10 cellular contexts compared by ENCODE assay signal in genomic region chr11:63901660-63902059, GRCh38. TPM values are rescaled to one million over a fixed set of nuclear protein-coding genes. Genes with fewer than 3 reads are reported as not detected.
DNase-seq lines count a peak whose midpoint lies in the region; ATAC-seq, FAIRE-seq and TF ChIP-seq lines count a peak whose summit lies in the region.
"Had no signal": no experiment of that assay in that cellular context is flagged by ENCODE, and none has a peak within 500 bp of the region (broad histone marks: within the 10 kb centered on the region; RNA-seq: fewer than 3 reads in every experiment).

No MANE protein-coding gene starts in this region.

- H3K9ac ChIP-seq in DND-41 (ENCODE audit: low read depth, low read length) (no peak overlapping the region), KMS-11 (no peak overlapping the region), astrocyte (ENCODE audit: low read length) (no peak overlapping the region), liver (ENCODE audit: low read depth in 1 of 2, low read length in 2 of 2) (no peak overlapping the region)

- H3K27me3 ChIP-seq in DND-41 (ENCODE audit: insufficient read depth, low read length, poor library complexity), result no peaks in the 10 kb centered on the region
- no peaks in the 10 kb centered on the region for H3K27me3 ChIP-seq in KMS-11 (ENCODE audit: insufficient read depth, low read depth)
- no peaks in the 10 kb centered on the region for H3K27me3 ChIP-seq in astrocyte (ENCODE audit: insufficient read depth, low read length)
- no peaks in the 10 kb centered on the region for H3K27me3 ChIP-seq in liver (ENCODE audit: control insufficient read depth in 4 of 4, insufficient read depth in 4 of 4, low read length in 3 of 4)
- H3K27me3 ChIP-seq in aorta (ENCODE audit: control insufficient read depth in 1 of 2, insufficient read depth in 2 of 2, low read length in 1 of 2), result no peaks in the 10 kb centered on the region
- H3K27me3 ChIP-seq: heart right ventricle had no signal

- no peak overlapping the region for H3K4me3 Mint-ChIP-seq in astrocyte (ENCODE audit: unreplicated experiment)

- no peak overlapping the region for H3K27ac ChIP-seq in DND-41 (ENCODE audit: low read length)
- H3K27ac ChIP-seq in KMS-11, result no peak overlapping the region
- H3K27ac ChIP-seq in astrocyte (ENCODE audit: low read depth, low read length), result no peak overlapping the region
- no peak overlapping the region for H3K27ac ChIP-seq in liver (ENCODE audit: low read depth in 1 of 2, low read length in 2 of 2)
- H3K27ac ChIP-seq in aorta (ENCODE audit: low read depth in 1 of 2, low read length in 2 of 2), result no peak overlapping the region
- H3K27ac ChIP-seq: heart right ventricle had no signal

- ATAC-seq in DND-41 (ENCODE audit: insufficient read depth, low read depth), result no peak
- no peak for ATAC-seq in aorta (ENCODE audit: low FRiP score)
- no peak for ATAC-seq in HG03135 (IDR thresholded peaks at IDR 0.05; ENCODE audit: unreplicated experiment)
- ATAC-seq: heart right ventricle had no signal

- H3K4me1 Mint-ChIP-seq in astrocyte (ENCODE audit: low read depth, unreplicated experiment), result peaks cover 8% of the 10 kb centered on the region

- H3K36me3 ChIP-seq in DND-41 (ENCODE audit: insufficient read depth, low read length) (peaks cover 92% of the 10 kb centered on the region), KMS-11 (ENCODE audit: insufficient read depth) (no peaks in the 10 kb centered on the region; the same call in 1 of the 2 replicates), astrocyte (ENCODE audit: insufficient read depth, low read length) (peaks cover 36% of the 10 kb centered on the region), liver (ENCODE audit: control insufficient read depth in 4 of 4, insufficient read depth in 3 of 4, low read depth in 1 of 4, low read length in 3 of 4) (peaks cover 13 to 80% (median 72%) of the 10 kb centered on the region in 4 donors), aorta (ENCODE audit: control insufficient read depth in 1 of 2, insufficient read depth in 2 of 2, low read length in 1 of 2) (peaks cover 11 to 12% of the 10 kb centered on the region in 2 donors)

- no peak for FAIRE-seq in astrocyte (lab: Jason Lieb, UNC)

- DNase-seq in DND-41 (no peak), astrocyte (ENCODE audit: low read depth) (no peak), kidney tubule cell (ENCODE audit: low spot score) (no peak), aorta (no peak)
- DNase-seq: activated CD4-positive, alpha-beta T cell treated with anti-CD3 and anti-CD28 coated beads for 48 hours; heart right ventricle; substantia nigra had no signal

- peaks cover 30% of the 10 kb centered on the region for H3K36me3 Mint-ChIP-seq in astrocyte (ENCODE audit: low read depth, unreplicated experiment)

- H3K79me2 ChIP-seq in DND-41 (ENCODE audit: insufficient read depth, low read length), result no peaks in the 10 kb centered on the region
- no peaks in the 10 kb centered on the region for H3K79me2 ChIP-seq in KMS-11 (ENCODE audit: insufficient read depth, low read depth)
- H3K79me2 ChIP-seq in astrocyte (ENCODE audit: insufficient read depth, low read length), result no peaks in the 10 kb centered on the region

- TF ChIP-seq CTCF in DND-41 (IDR thresholded peaks at IDR 0.05; ENCODE audit: borderline replicate concordance, extremely low read depth, low read length, poor library complexity, severe bottlenecking) (peak; percentile 49), KMS-11 (conservative IDR thresholded peaks at IDR 0.05; ENCODE audit: low read depth, low read length) (peak; percentile 40), astrocyte (IDR thresholded peaks at IDR 0.05; ENCODE audit: insufficient read depth, low read depth, low read length) (peak; percentile 34), liver (IDR thresholded peaks at IDR 0.05; ENCODE audit: low read depth, low read length, missing input control) (peak; percentile 10)

- TF ChIP-seq RAD21 in liver (IDR thresholded peaks at IDR 0.05), result peak in 1 of 2 donors; percentile 55

- H2AFZ ChIP-seq in DND-41 (ENCODE audit: low read depth, low read length) (no peak overlapping the region), KMS-11 (ENCODE audit: low read depth) (no peak overlapping the region), astrocyte (ENCODE audit: low read depth, low read length) (no peak overlapping the region)

- no peaks in the 10 kb centered on the region for H3K9me3 Mint-ChIP-seq in astrocyte (ENCODE audit: unreplicated experiment)

- H3K27me3 Mint-ChIP-seq in astrocyte (ENCODE audit: low read depth, unreplicated experiment), result no peaks in the 10 kb centered on the region

- 87% methylated on average over 3 of the region's 3 CpGs for WGBS in liver
- WGBS in aorta, 2 donors, result 66% methylated on average over 3 of the region's 3 CpGs

- H3K4me3 ChIP-seq in DND-41 (ENCODE audit: low read depth in 1 of 2, low read length in 2 of 2) (no peak overlapping the region), KMS-11 (IDR thresholded peaks at IDR 0.05; ENCODE audit: insufficient read depth, low read depth, low read length) (no peak overlapping the region), astrocyte (ENCODE audit: insufficient read depth, low read depth, low read length) (no peak overlapping the region), liver (ENCODE audit: low read depth in 1 of 3, low read length in 3 of 3) (no peak overlapping the region), aorta (ENCODE audit: low read length in 2 of 2) (no peak overlapping the region)
- H3K4me3 ChIP-seq: heart right ventricle had no signal

- H3K4me1 ChIP-seq in DND-41 (ENCODE audit: insufficient read depth, low read length), result no peaks in the 10 kb centered on the region
- H3K4me1 ChIP-seq in KMS-11 (ENCODE audit: low read depth, poor library complexity, severe bottlenecking), result no peaks in the 10 kb centered on the region
- no peaks in the 10 kb centered on the region for H3K4me1 ChIP-seq in astrocyte (ENCODE audit: insufficient read depth, low read length)
- peaks cover 0 to 3% (median 0%) of the 10 kb centered on the region in 4 donors for H3K4me1 ChIP-seq in liver (ENCODE audit: control insufficient read depth in 4 of 4, insufficient read depth in 4 of 4, low read length in 3 of 4)
- H3K4me1 ChIP-seq in aorta (ENCODE audit: control insufficient read depth in 1 of 2, insufficient read depth in 2 of 2, low read length in 2 of 2), result no peaks in the 10 kb centered on the region

- H3K4me2 ChIP-seq in DND-41 (ENCODE audit: insufficient read depth, low read length) (no peak overlapping the region), KMS-11 (no peak overlapping the region), astrocyte (ENCODE audit: low read length) (no peak overlapping the region)

- intact Hi-C loops in aorta (cut with DNase I), result no loop called here

- H3K9me3 ChIP-seq in DND-41 (ENCODE audit: insufficient read depth, low read length, severe bottlenecking) (no peaks in the 10 kb centered on the region), astrocyte (ENCODE audit: insufficient read depth, low read depth, low read length) (no peaks in the 10 kb centered on the region), liver (ENCODE audit: control insufficient read depth in 4 of 4, low read length in 3 of 4) (no peaks in the 10 kb centered on the region), aorta (ENCODE audit: control insufficient read depth, low read length) (no peaks in the 10 kb centered on the region)
- H3K9me3 ChIP-seq: heart right ventricle had no signal

- H3K27ac Mint-ChIP-seq in astrocyte (ENCODE audit: unreplicated experiment), result no peak overlapping the region

- H4K20me1 ChIP-seq in DND-41 (ENCODE audit: insufficient read depth, low read length) (0 out of 2 replicates have a peak, but pooled peaks cover 9% of the 10 kb centered on the region), KMS-11 (ENCODE audit: insufficient read depth) (no peaks in the 10 kb centered on the region), astrocyte (ENCODE audit: insufficient read depth, low read length) (peaks cover 22% of the 10 kb centered on the region)

TF ChIP-seq in liver, 16 proteins besides CTCF, POLR2A, EP300 and RAD21 (continues in another document):
- TF ChIP-seq FOXA2 (IDR thresholded peaks at IDR 0.05), result no peak
- no peak for TF ChIP-seq GABPA (IDR thresholded peaks at IDR 0.05 in 1 of 2, conservative IDR thresholded peaks at IDR 0.05 in 1 of 2)
- TF ChIP-seq RXRA (IDR thresholded peaks at IDR 0.05), result no peak
- no peak for TF ChIP-seq ZBTB33 (IDR thresholded peaks at IDR 0.05)
- no peak for TF ChIP-seq ATF3 (IDR thresholded peaks at IDR 0.05)
- TF ChIP-seq NR2F2 (IDR thresholded peaks at IDR 0.05), result no peak
- TF ChIP-seq HNF4A (conservative IDR thresholded peaks at IDR 0.05), result no peak
- TF ChIP-seq YY1 (IDR thresholded peaks at IDR 0.05), result no peak
- no peak for TF ChIP-seq HNF4G (IDR thresholded peaks at IDR 0.05)
- TF ChIP-seq MAX (IDR thresholded peaks at IDR 0.05), result no peak
- no peak for TF ChIP-seq EGR1 (IDR thresholded peaks at IDR 0.05; ENCODE audit: low read depth in 2 of 2)
- no peak for TF ChIP-seq JUND (IDR thresholded peaks at IDR 0.05)

RNA-seq across cellular contexts. Expression of gene RCOR2, which starts 15.3 kb away (rescaled TPM):
- total RNA-seq in astrocyte, result 18.8 and 20.3 TPM in 2 replicates
- total RNA-seq in liver, result under 1 TPM in 1 of 2 donors, not detected in 1; 0.19 TPM
- under 1 TPM in 1 of 2 donors, not detected in 1; 0.05 TPM for polyA plus RNA-seq in liver
- total RNA-seq in aorta, result 1 to 10 TPM in 1 of 2 donors, under 1 TPM in 1; 0.78 to 4.8 TPM
- 1 to 10 TPM in 1 of 2 donors, under 1 TPM in 1; 0.63 to 1.9 TPM for polyA plus RNA-seq in aorta

RNA-seq across cellular contexts. Expression of gene NAA40, which starts 37.1 kb away (rescaled TPM):
- 21.2 and 23.2 TPM in 2 replicates for total RNA-seq in astrocyte
- total RNA-seq in liver, result 1 to 10 TPM; 5.4 to 7.3 TPM
- 1 to 10 TPM; 3.0 to 4.1 TPM for polyA plus RNA-seq in liver
- 10 to 100 TPM; 16.1 to 26.9 TPM for total RNA-seq in aorta
- polyA plus RNA-seq in aorta, result 10 to 100 TPM in 1 of 2 donors, 1 to 10 TPM in 1; 5.3 to 20.7 TPM
